ENCODE assay signal across 8 cellular contexts in genomic region chr21:46459024-46459355, GRCh38. TPM values are rescaled to one million over a fixed set of nuclear protein-coding genes. Genes with fewer than 3 reads are reported as not detected.
DNase-seq lines count a peak whose midpoint lies in the region; ATAC-seq and TF ChIP-seq lines count a peak whose summit lies in the region.

No MANE protein-coding gene starts in this region.

- peak overlapping the region; percentile 80 to 98 for H3K4me3 ChIP-seq in mesenchymal stem cell (ENCODE audit: insufficient read depth in 1 of 2, low read depth in 1 of 2, low read length in 2 of 2)
- peak overlapping the region; percentile 58 to 99 for H3K4me3 ChIP-seq in uterus

- peak overlapping the region; percentile 76 for H3K4me3 Mint-ChIP-seq in activated naive CD4-positive, alpha-beta T cell treated with anti-CD3 and anti-CD28 coated beads, Interleukin-2, amount 50 U/mL, for 24 hours
- H3K4me3 Mint-ChIP-seq in brain, result peak overlapping the region; percentile 77 to 94 (median 81)

- no peak overlapping the region for H2BK5ac ChIP-seq in mesenchymal stem cell (ENCODE audit: low read depth, low read length, poor library complexity, severe bottlenecking)

- H3K27me3 ChIP-seq in mesenchymal stem cell (ENCODE audit: control insufficient read depth in 1 of 2, insufficient read depth in 1 of 2, low read length in 2 of 2) (no peaks in the 10 kb centered on the region), uterus (no peaks in the 10 kb centered on the region)

- peak overlapping the region; percentile 92 for H2AFZ ChIP-seq in mesenchymal stem cell (ENCODE audit: low read depth, low read length)

- H3K4me1 Mint-ChIP-seq in activated naive CD4-positive, alpha-beta T cell treated with anti-CD3 and anti-CD28 coated beads, Interleukin-2, amount 50 U/mL, for 24 hours, result peaks cover 57% of the 10 kb centered on the region
- peaks cover 51% of the 10 kb centered on the region for H3K4me1 Mint-ChIP-seq in brain

- H3K27ac Mint-ChIP-seq in activated naive CD4-positive, alpha-beta T cell treated with anti-CD3 and anti-CD28 coated beads, Interleukin-2, amount 50 U/mL, for 24 hours, result peak overlapping the region; percentile 35
- H3K27ac Mint-ChIP-seq in brain, result peak overlapping the region in 1 of 5 experiments; percentile 41

- no peak for TF ChIP-seq CTCF in brain (conservative IDR thresholded peaks at IDR 0.05)
- no peak for TF ChIP-seq CTCF in uterus (IDR thresholded peaks at IDR 0.05)

- no peak for ATAC-seq in HG03469 (IDR thresholded peaks at IDR 0.05; ENCODE audit: unreplicated experiment)

- peak overlapping the region; percentile 92 for H4K91ac ChIP-seq in mesenchymal stem cell (ENCODE audit: low read length)

- H3K79me1 ChIP-seq in mesenchymal stem cell (replicated peaks; ENCODE audit: low read length, poor library complexity, severe bottlenecking), result peaks cover 37% of the 10 kb centered on the region

- peak overlapping the region; percentile 96 to 97 for H3K18ac ChIP-seq in mesenchymal stem cell (ENCODE audit: low read depth in 1 of 2, low read length in 2 of 2)

- intact Hi-C loops in uterus (cut with DNase I; ENCODE audit: low total_unique reads), result no loop called here

- no peak overlapping the region for H3K27ac ChIP-seq in mesenchymal stem cell (ENCODE audit: low read length, poor library complexity, severe bottlenecking)
- peak overlapping the region; percentile 78 to 88 for H3K27ac ChIP-seq in uterus

- TF ChIP-seq POLR2A in uterus (IDR thresholded peaks at IDR 0.05), result no peak

- peak overlapping the region; percentile 98 for H3K4me2 ChIP-seq in mesenchymal stem cell (ENCODE audit: low read length, poor library complexity, severe bottlenecking)

- peaks cover 8% of the 10 kb centered on the region for H3K4me1 ChIP-seq in mesenchymal stem cell (ENCODE audit: control insufficient read depth, insufficient read depth, low read depth, low read length)
- peaks cover 0 to 6% of the 10 kb centered on the region in 2 donors for H3K4me1 ChIP-seq in uterus

- peak overlapping the region in 1 of 2 experiments; percentile 98 for H3K4ac ChIP-seq in mesenchymal stem cell (ENCODE audit: low read depth in 1 of 2, low read length in 2 of 2)

- peak overlapping the region in 1 of 2 experiments; percentile 91 for H2BK12ac ChIP-seq in mesenchymal stem cell (ENCODE audit: low read length in 2 of 2)

- H3K9me3 Mint-ChIP-seq in activated naive CD4-positive, alpha-beta T cell treated with anti-CD3 and anti-CD28 coated beads, Interleukin-2, amount 50 U/mL, for 24 hours, result no peaks in the 10 kb centered on the region
- no peaks in the 10 kb centered on the region for H3K9me3 Mint-ChIP-seq in brain

- H2AK5ac ChIP-seq in mesenchymal stem cell (ENCODE audit: low read length, severe bottlenecking), result no peak overlapping the region

- peaks cover 2 to 12% of the 10 kb centered on the region in 2 experiments for H3K36me3 ChIP-seq in mesenchymal stem cell (ENCODE audit: control insufficient read depth in 1 of 2, insufficient read depth in 2 of 2, low read depth in 1 of 2, low read length in 2 of 2)
- no peaks in the 10 kb centered on the region for H3K36me3 ChIP-seq in uterus

- DNase-seq in activated naive CD4-positive, alpha-beta T cell treated with anti-CD3 and anti-CD28 coated beads, Interleukin-2, amount 50 U/mL, for 16 hours, result no peak
- DNase-seq in mesenchymal stem cell (no peak), uterus (no peak), putamen (ENCODE audit: low spot score) (no peak), COR-L47 (lab: John Stamatoyannopoulos, UW) (no peak)

- peaks cover 5% of the 10 kb centered on the region for H3K36me3 Mint-ChIP-seq in activated naive CD4-positive, alpha-beta T cell treated with anti-CD3 and anti-CD28 coated beads, Interleukin-2, amount 50 U/mL, for 24 hours
- peaks cover 11% of the 10 kb centered on the region for H3K36me3 Mint-ChIP-seq in brain

- 0% methylated on average over 10 of the region's 36 CpGs for WGBS in mesenchymal stem cell

- H3K27me3 Mint-ChIP-seq in activated naive CD4-positive, alpha-beta T cell treated with anti-CD3 and anti-CD28 coated beads, Interleukin-2, amount 50 U/mL, for 24 hours, result no peaks in the 10 kb centered on the region
- peaks cover 4% of the 10 kb centered on the region for H3K27me3 Mint-ChIP-seq in brain

- H3K9me3 ChIP-seq in mesenchymal stem cell (ENCODE audit: control insufficient read depth, low read length) (no peaks in the 10 kb centered on the region), uterus (no peaks in the 10 kb centered on the region)

- peak overlapping the region; percentile 90 for H4K8ac ChIP-seq in mesenchymal stem cell (ENCODE audit: low read length)

- peak overlapping the region; percentile 84 for H2BK15ac ChIP-seq in mesenchymal stem cell (ENCODE audit: low read depth, poor library complexity, severe bottlenecking)

- H3K23ac ChIP-seq in mesenchymal stem cell (ENCODE audit: low read length in 2 of 2), result peak overlapping the region in 1 of 2 experiments; percentile 91

- H3K14ac ChIP-seq in mesenchymal stem cell (ENCODE audit: low read length in 2 of 2), result peak overlapping the region; percentile 87 to 99

- H3K9ac ChIP-seq in mesenchymal stem cell (ENCODE audit: low read length), result peak overlapping the region; percentile 87

- peak overlapping the region; percentile 59 for H2BK120ac ChIP-seq in mesenchymal stem cell (ENCODE audit: low read depth, low read length)

RNA-seq across cellular contexts. Expression of gene DIP2A, which starts 0.3 kb away (rescaled TPM):
- 10.2 TPM for polyA plus RNA-seq in brain (ENCODE audit: insufficient read depth, low read depth, low replicate concordance)
- polyA plus RNA-seq in mesenchymal stem cell (2013, experiment 1 of 2), result 14.2 TPM
- 13.3 TPM for polyA plus RNA-seq in mesenchymal stem cell (2013, experiment 2 of 2)
- total RNA-seq in uterus, result 10 to 100 TPM; 51.0 to 56.3 (median 51.6) TPM
